ENCODE assay signal across 21 cellular contexts in the genomic region with DNA sequence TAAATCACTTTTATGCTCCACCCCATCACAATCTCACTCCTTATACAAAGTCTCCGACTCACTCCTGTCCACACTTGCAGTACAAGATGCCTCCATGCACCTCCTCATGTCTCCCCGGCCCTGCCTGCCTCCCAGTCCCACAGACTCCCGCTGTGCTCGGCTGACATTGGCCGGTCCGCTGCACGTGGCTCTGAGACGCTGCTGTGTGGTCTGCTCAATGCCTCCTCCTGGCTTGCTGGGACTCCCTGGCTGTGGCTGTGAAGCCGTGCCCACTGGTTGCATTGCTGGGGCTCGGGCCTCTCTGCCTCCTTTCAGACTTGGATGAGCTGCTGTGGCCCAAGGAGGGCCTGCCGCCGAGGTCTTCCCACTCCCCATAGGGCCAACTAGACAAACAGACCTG.
"Had no signal": no experiment of that assay in that cellular context is flagged by ENCODE, and none has a peak within 500 bp of the region (broad histone marks: within the 10 kb centered on the region; RNA-seq: fewer than 3 reads in every experiment).

No MANE protein-coding gene starts in this region.

- DNase-seq: activated B cell treated with CpG ODN at 0.5 μM for 24 hours; activated CD4-positive, alpha-beta T cell treated with anti-CD3 and anti-CD28 coated beads for 4 hours; activated CD4-positive, alpha-beta T cell treated with anti-CD3 and anti-CD28 coated beads, Interleukin-2, amount 50 U/mL, for 48 hours; activated naive CD4-positive, alpha-beta T cell; esophagus squamous epithelium; gastrocnemius medialis; left cardiac atrium; lower lobe of right lung; naive B cell; ovary; stimulated activated CD4-positive, alpha-beta T cell treated with anti-CD3 and anti-CD28 coated beads, Interleukin-12 subunit alpha, Interleukin-12 subunit beta, amount 100 ng/mL, for 4 hours; stomach; T-helper 1 cell; T-helper 9 cell had no signal

- H3K36me3 ChIP-seq: adrenal gland, ascending aorta, esophagus squamous epithelium, gastrocnemius medialis, lower lobe of right lung, ovary, prostate gland, right atrium auricular region, stomach, suprapubic skin, tibial nerve, vagina had no signal

- H3K4me1 ChIP-seq: adrenal gland, ascending aorta, gastrocnemius medialis, lower lobe of right lung, prostate gland, right atrium auricular region, stomach, tibial nerve, vagina had no signal

- H3K27ac ChIP-seq: adrenal gland, ascending aorta, esophagus squamous epithelium, gastrocnemius medialis, lower lobe of right lung, ovary, prostate gland, right atrium auricular region, stomach, suprapubic skin, tibial nerve, vagina had no signal

- ATAC-seq: gastrocnemius medialis, left cardiac atrium, lower lobe of right lung had no signal

- H3K27me3 ChIP-seq: adrenal gland, ascending aorta, ovary, right atrium auricular region, tibial nerve, vagina had no signal

- H3K4me3 ChIP-seq: adrenal gland, ascending aorta, esophagus squamous epithelium, gastrocnemius medialis, lower lobe of right lung, ovary, prostate gland, right atrium auricular region, stomach, suprapubic skin, tibial nerve, vagina had no signal

- H3K9me3 ChIP-seq: adrenal gland, ascending aorta, esophagus squamous epithelium, gastrocnemius medialis, lower lobe of right lung, ovary, prostate gland, right atrium auricular region, stomach, suprapubic skin, tibial nerve, vagina had no signal
